8 cellular contexts compared by ENCODE assay signal in genomic region chr5:177111720-177112394, GRCh38. TPM values are rescaled to one million over a fixed set of nuclear protein-coding genes. Genes with fewer than 3 reads are reported as not detected.
DNase-seq lines count a peak whose midpoint lies in the region; FAIRE-seq and TF ChIP-seq lines count a peak whose summit lies in the region.

No MANE protein-coding gene starts in this region.

- FAIRE-seq in RCC 7860 (lab: Jason Lieb, UNC), result no peak

- peak; percentile 99 for TF ChIP-seq CTCF in HFF-Myc (IDR thresholded peaks at IDR 0.05; ENCODE audit: low read depth, low read length, missing control alignments)

- no peak overlapping the region for H3K4me3 ChIP-seq in HFF-Myc (replicated peaks; ENCODE audit: low read depth, low read length)

- DNase-seq in COR-L47 (lab: John Stamatoyannopoulos, UW), result peak; percentile 48
- DNase-seq in HFF-Myc (ENCODE audit: extremely low read depth, low read depth), result no peak
- peak; percentile 37 for DNase-seq in RCC 7860 (ENCODE audit: low spot score)
- peak; percentile 37 for DNase-seq in activated T-helper 9 cell treated with anti-CD3 and anti-CD28 coated beads, Interleukin-2, amount 50 U/mL, for 16 hours (ENCODE audit: low read depth)
- DNase-seq in glomerular visceral epithelial cell (ENCODE audit: extremely low spot score), result peak; percentile 67
- peak; percentile 24 for DNase-seq in renal cortical epithelial cell (ENCODE audit: low read depth)
- DNase-seq in NCI-H2107 (lab: John Stamatoyannopoulos, UW), result no peak
- no peak for DNase-seq in NCI-H774 (lab: John Stamatoyannopoulos, UW)

RNA-seq across cellular contexts. Expression of gene NSD1, which starts 21.7 kb away (rescaled TPM):
- 42.4 and 59.1 TPM in 2 replicates for total RNA-seq in renal cortical epithelial cell

RNA-seq across cellular contexts. Expression of gene FGFR4, which starts 25.1 kb away (rescaled TPM):
- 14.1 and 35.2 TPM in 2 replicates for total RNA-seq in renal cortical epithelial cell

Comparison
In these comparisons a context has a peak if more than half of its experiments do, and no peak if none do; other contexts are left out.
1. DNase-seq: peak in COR-L47 (single experiment), RCC 7860 (single experiment), activated T-helper 9 cell treated with anti-CD3 and anti-CD28 coated beads, Interleukin-2, amount 50 U/mL, for 16 hours (single experiment), glomerular visceral epithelial cell (single experiment) and renal cortical epithelial cell (single experiment); none in HFF-Myc (single experiment), NCI-H2107 (single experiment) and NCI-H774 (single experiment).